ENCODE assay signal across 22 cellular contexts in the genomic region with DNA sequence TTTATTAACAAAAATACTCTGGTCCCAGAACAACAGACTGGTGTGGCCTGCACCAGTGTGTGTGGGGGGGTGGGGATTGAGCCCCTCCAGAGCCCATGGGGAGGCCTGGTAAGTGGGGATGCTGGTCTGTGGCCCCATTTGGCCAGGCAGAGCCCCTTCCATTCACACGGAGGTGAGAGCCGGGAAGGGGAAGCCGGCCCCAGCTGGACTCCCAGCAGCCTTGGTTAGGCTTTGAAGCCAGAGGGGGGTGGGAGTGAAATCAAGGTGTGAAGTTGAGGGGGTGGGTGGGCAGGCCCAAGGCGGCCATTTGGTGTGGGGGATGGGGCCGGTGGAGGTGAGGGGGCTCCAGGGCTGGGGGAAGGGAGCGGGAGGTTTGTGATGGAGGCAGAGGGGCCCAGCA. TPM values are rescaled to one million over a fixed set of nuclear protein-coding genes. Genes with fewer than 3 reads are reported as not detected.
DNase-seq lines count a peak whose midpoint lies in the region; ATAC-seq, FAIRE-seq and TF ChIP-seq lines count a peak whose summit lies in the region.
"Had no signal": no experiment of that assay in that cellular context is flagged by ENCODE, and none has a peak within 500 bp of the region (broad histone marks: within the 10 kb centered on the region; RNA-seq: fewer than 3 reads in every experiment).

No MANE protein-coding gene starts in this region.

- ATAC-seq in left ventricle myocardium superior (no peak), Right ventricle myocardium inferior (no peak), thoracic aorta (ENCODE audit: insufficient number of reproducible peaks, low FRiP score, low read depth) (no peak)
- ATAC-seq: activated T-helper 17 cell treated with anti-CD3 and anti-CD28 coated beads, Interleukin-2, amount 50 U/mL, for 72 hours had no signal

- DNase-seq in left ventricle myocardium superior (peak; percentile 12), Right ventricle myocardium inferior (ENCODE audit: missing footprints) (no peak), esophagus muscularis mucosa (ENCODE audit: extremely low spot score) (no peak), thoracic aorta (ENCODE audit: low spot score) (no peak), neural progenitor cell (ENCODE audit: low spot score) (no peak), RCC 7860 (ENCODE audit: low spot score) (no peak)
- DNase-seq: dermis blood vessel endothelial cell; DMS79; MG63; NCI-H2081; NCI-H774; SHP77 treated with DMSO at 0.1 percent for 48 hours; stimulated activated CD8-positive, alpha-beta memory T cell treated with anti-CD3 and anti-CD28 coated beads, Interleukin-4, amount 100 ng/mL, for 48 hours; T-helper 9 cell had no signal

- no peak overlapping the region for H3K4me3 Mint-ChIP-seq in neural progenitor cell
- H3K4me3 Mint-ChIP-seq: activated naive CD4-positive, alpha-beta T cell treated with anti-CD3 and anti-CD28 coated beads, Interleukin-2, amount 50 U/mL, for 24 hours; activated T-helper 17 cell treated with anti-CD3 and anti-CD28 coated beads, Interleukin-2, amount 50 U/mL, for 72 hours; B cell; neural crest cell had no signal

- H3K9ac ChIP-seq in neural progenitor cell = no peak overlapping the region

- no peak overlapping the region for H2AFZ ChIP-seq in neural progenitor cell (replicated peaks)

- 91% methylated on average over 4 of the region's 6 CpGs for WGBS in esophagus muscularis mucosa

- H3K9me3 Mint-ChIP-seq in neural progenitor cell = no peaks in the 10 kb centered on the region
- H3K9me3 Mint-ChIP-seq: activated naive CD4-positive, alpha-beta T cell treated with anti-CD3 and anti-CD28 coated beads, Interleukin-2, amount 50 U/mL, for 24 hours; activated T-helper 17 cell treated with anti-CD3 and anti-CD28 coated beads, Interleukin-2, amount 50 U/mL, for 72 hours; neural crest cell had no signal

- peaks cover 7% of the 10 kb centered on the region for H3K4me1 Mint-ChIP-seq in neural progenitor cell
- H3K4me1 Mint-ChIP-seq: activated T-helper 17 cell treated with anti-CD3 and anti-CD28 coated beads, Interleukin-2, amount 50 U/mL, for 72 hours had no signal

- H3K36me3 ChIP-seq in esophagus muscularis mucosa (peaks cover 33 to 53% (median 49%) of the 10 kb centered on the region in 4 donors), thoracic aorta (peaks cover 40% of the 10 kb centered on the region), neural progenitor cell (no peaks in the 10 kb centered on the region)

- H3K27me3 ChIP-seq in esophagus muscularis mucosa = no peaks in the 10 kb centered on the region
- no peaks in the 10 kb centered on the region for H3K27me3 ChIP-seq in thoracic aorta (replicated peaks; ENCODE audit: insufficient read depth)
- no peaks in the 10 kb centered on the region for H3K27me3 ChIP-seq in neural progenitor cell
- H3K27me3 ChIP-seq: MG63 had no signal

- no peak overlapping the region for H3K27ac Mint-ChIP-seq in neural progenitor cell
- H3K27ac Mint-ChIP-seq: activated naive CD4-positive, alpha-beta T cell treated with anti-CD3 and anti-CD28 coated beads, Interleukin-2, amount 50 U/mL, for 24 hours; activated T-helper 17 cell treated with anti-CD3 and anti-CD28 coated beads, Interleukin-2, amount 50 U/mL, for 72 hours; B cell; progenitor cell of endocrine pancreas had no signal

- TF ChIP-seq EP300 in esophagus muscularis mucosa (IDR thresholded peaks at IDR 0.05) = no peak

- intact Hi-C loops in left ventricle myocardium superior (cut with micrococcal nuclease) (no loop called here), Right ventricle myocardium inferior (cut with DNase I) (no loop called here), esophagus muscularis mucosa (cut with DNase I) (no loop called here)

- no peaks in the 10 kb centered on the region for H4K20me1 ChIP-seq in neural progenitor cell (ENCODE audit: low read depth)

- H3K79me2 ChIP-seq in neural progenitor cell (ENCODE audit: low read depth) = no peaks in the 10 kb centered on the region

- peaks cover 7% of the 10 kb centered on the region for H3F3A ChIP-seq in neural progenitor cell (ENCODE audit: low read depth)

- peaks cover 19% of the 10 kb centered on the region for H3K36me3 Mint-ChIP-seq in neural progenitor cell

- H3K4me3 ChIP-seq in esophagus muscularis mucosa (no peak overlapping the region), thoracic aorta (no peak overlapping the region), neural progenitor cell (no peak overlapping the region)
- H3K4me3 ChIP-seq: lung, MG63 had no signal

- no peak overlapping the region for H3K4me2 ChIP-seq in neural progenitor cell

- TF ChIP-seq CTCF in esophagus muscularis mucosa (IDR thresholded peaks at IDR 0.05) = no peak
- no peak for TF ChIP-seq CTCF in thoracic aorta (IDR thresholded peaks at IDR 0.05)
- TF ChIP-seq CTCF in neural progenitor cell (IDR thresholded peaks at IDR 0.05) = no peak

- peaks cover 11% of the 10 kb centered on the region for H3K27me3 Mint-ChIP-seq in neural progenitor cell (ENCODE audit: insufficient read depth, low read depth)
- H3K27me3 Mint-ChIP-seq: activated naive CD4-positive, alpha-beta T cell treated with anti-CD3 and anti-CD28 coated beads, Interleukin-2, amount 50 U/mL, for 24 hours; activated T-helper 17 cell treated with anti-CD3 and anti-CD28 coated beads, Interleukin-2, amount 50 U/mL, for 72 hours; B cell; progenitor cell of endocrine pancreas had no signal

- H3K9me3 ChIP-seq in esophagus muscularis mucosa (no peaks in the 10 kb centered on the region), thoracic aorta (no peaks in the 10 kb centered on the region), neural progenitor cell (ENCODE audit: low read depth) (no peaks in the 10 kb centered on the region)
- H3K9me3 ChIP-seq: MG63 had no signal

- FAIRE-seq in RCC 7860 (lab: Jason Lieb, UNC) = no peak
- FAIRE-seq: A204.1, kidney had no signal

- H3K27ac ChIP-seq in esophagus muscularis mucosa (replicated peaks in 1 of 4) (peak overlapping the region; percentile 16 to 62 (median 52)), thoracic aorta (peak overlapping the region; percentile 23 to 46), neural progenitor cell (no peak overlapping the region)

- H3K4me1 ChIP-seq in esophagus muscularis mucosa (peaks cover under 1 to 17% (median 10%) of the 10 kb centered on the region in 4 donors), thoracic aorta (ENCODE audit: control insufficient read depth in 1 of 2, low read depth in 2 of 2) (peaks cover 0 to 3% of the 10 kb centered on the region in 2 donors), neural progenitor cell (no peaks in the 10 kb centered on the region)

- TF ChIP-seq POLR2A in esophagus muscularis mucosa (IDR thresholded peaks at IDR 0.05; ENCODE audit: low read depth) = no peak

RNA-seq across cellular contexts. Expression of gene TBX6, which starts 5.9 kb away (rescaled TPM):
- total RNA-seq in left ventricle myocardium superior = 0.79 TPM
- total RNA-seq in Right ventricle myocardium inferior = 0.51 TPM
- total RNA-seq in esophagus muscularis mucosa = 1 to 10 TPM in 1 of 4 donors, under 1 TPM in 3; 0.42 to 1.3 (median 0.67) TPM
- total RNA-seq in thoracic aorta = under 1 TPM in 1 of 2 donors, not detected in 1; 0.56 TPM
- 0.39 and 2.8 TPM in 2 replicates for total RNA-seq in neural progenitor cell (ENCODE audit: low replicate concordance)

RNA-seq across cellular contexts. Expression of gene PPP4C, which starts 10.0 kb away (rescaled TPM):
- total RNA-seq in left ventricle myocardium superior (33.1 TPM), Right ventricle myocardium inferior (37.8 TPM), esophagus muscularis mucosa (10 to 100 TPM; 43.6 to 61.3 (median 51.5) TPM), thoracic aorta (10 to 100 TPM; 37.7 to 54.2 TPM), neural progenitor cell (ENCODE audit: low replicate concordance) (93.3 and 166 TPM in 2 replicates)

RNA-seq across cellular contexts. Expression of gene YPEL3, which starts 10.2 kb away (rescaled TPM):
- 66.0 TPM for total RNA-seq in left ventricle myocardium superior
- 61.5 TPM for total RNA-seq in Right ventricle myocardium inferior
- total RNA-seq in esophagus muscularis mucosa = 100 to 1,000 TPM in 3 of 4 donors, 10 to 100 TPM in 1; 72.7 to 222 (median 154) TPM
- total RNA-seq in thoracic aorta = 100 to 1,000 TPM in 1 of 2 donors, 10 to 100 TPM in 1; 69.2 to 105 TPM
- total RNA-seq in neural progenitor cell (ENCODE audit: low replicate concordance) = 6.8 and 30.7 TPM in 2 replicates

RNA-seq across cellular contexts. Expression of gene ALDOA, which starts 20.3 kb away (rescaled TPM):
- total RNA-seq in left ventricle myocardium superior (4,258 TPM), Right ventricle myocardium inferior (4,126 TPM), esophagus muscularis mucosa (1,000 to 10,000 TPM; 1,300 to 1,765 (median 1,454) TPM), thoracic aorta (100 to 1,000 TPM; 569 to 841 TPM), neural progenitor cell (ENCODE audit: low replicate concordance) (469 and 981 TPM in 2 replicates)

RNA-seq across cellular contexts. Expression of gene GDPD3, which starts 27.5 kb away (rescaled TPM):
- total RNA-seq in left ventricle myocardium superior (2.0 TPM), Right ventricle myocardium inferior (2.2 TPM), esophagus muscularis mucosa (1 to 10 TPM in 3 of 4 donors, under 1 TPM in 1; 0.66 to 3.7 (median 2.2) TPM), thoracic aorta (1 to 10 TPM; 4.6 to 6.0 TPM), neural progenitor cell (ENCODE audit: low replicate concordance) (0.12 and 0.13 TPM in 2 replicates)
